ENCODE assay signal across 8 cellular contexts in genomic region chr9:85522459-85523092, GRCh38.
A peak's percentile ranks its signal among the peaks of the same experiment; 100 is the strongest.
DNase-seq lines count a peak whose midpoint lies in the region; ATAC-seq and TF ChIP-seq lines count a peak whose summit lies in the region.

No MANE protein-coding gene starts in this region.

- no peaks in the 10 kb centered on the region for H3K27me3 ChIP-seq in layer of hippocampus (ENCODE audit: control insufficient read depth, insufficient read depth, low read length)

- no peak overlapping the region for H3K27ac Mint-ChIP-seq in activated CD4-positive, alpha-beta T cell treated with anti-CD3 and anti-CD28 coated beads, Interleukin-2, amount 10 ng/mL, durations not matched to agents 24 days and 14 days
- H3K27ac Mint-ChIP-seq in chondrocyte (ENCODE audit: unreplicated experiment): no peak overlapping the region

- H3K4me1 Mint-ChIP-seq in activated CD4-positive, alpha-beta T cell treated with anti-CD3 and anti-CD28 coated beads, Interleukin-2, amount 10 ng/mL, durations not matched to agents 24 days and 14 days: peaks cover 9% of the 10 kb centered on the region
- H3K4me1 Mint-ChIP-seq in chondrocyte (ENCODE audit: low read depth): peaks cover 4% of the 10 kb centered on the region

- intact Hi-C loops in activated CD4-positive, alpha-beta T cell treated with anti-CD3 and anti-CD28 coated beads, Interleukin-2, amount 10 ng/mL, durations not matched to agents 24 days and 14 days (cut with micrococcal nuclease): no loop called here

- TF ChIP-seq CTCF in chondrocyte (IDR thresholded peaks at IDR 0.05): no peak

- peak overlapping the region; percentile 94 for H3K27ac ChIP-seq in layer of hippocampus (ENCODE audit: low read depth, low read length)

- no peaks in the 10 kb centered on the region for H3K9me3 Mint-ChIP-seq in activated CD4-positive, alpha-beta T cell treated with anti-CD3 and anti-CD28 coated beads, Interleukin-2, amount 10 ng/mL, durations not matched to agents 24 days and 14 days
- H3K9me3 Mint-ChIP-seq in chondrocyte (ENCODE audit: low read depth): no peaks in the 10 kb centered on the region

- peak; percentile 73 for DNase-seq in activated CD4-positive, alpha-beta T cell treated with anti-CD3 and anti-CD28 coated beads, Interleukin-2, amount 10 ng/mL, durations not matched to agents 24 days and 14 days
- no peak for DNase-seq in activated CD4-positive, alpha-beta T cell treated with anti-CD3 and anti-CD28 coated beads for 4 hours
- peak; percentile 72 for DNase-seq in NCI-H69 (lab: John Stamatoyannopoulos, UW)
- no peak for DNase-seq in chondrocyte (ENCODE audit: low spot score)
- DNase-seq in stimulated activated CD8-positive, alpha-beta memory T cell treated with anti-CD3 and anti-CD28 coated beads, Interleukin-4, amount 100 ng/mL, for 24 hours (ENCODE audit: low read depth): peak; percentile 7
- no peak for DNase-seq in SW480 (ENCODE audit: low spot score)

- peak overlapping the region; percentile 78 for H3K4me3 Mint-ChIP-seq in activated CD4-positive, alpha-beta T cell treated with anti-CD3 and anti-CD28 coated beads, Interleukin-2, amount 10 ng/mL, durations not matched to agents 24 days and 14 days
- H3K4me3 Mint-ChIP-seq in chondrocyte (ENCODE audit: unreplicated experiment): peak overlapping the region; percentile 84

- no peak for ATAC-seq in GM21515 (IDR thresholded peaks at IDR 0.05; ENCODE audit: unreplicated experiment)

- no peaks in the 10 kb centered on the region for H3K36me3 Mint-ChIP-seq in activated CD4-positive, alpha-beta T cell treated with anti-CD3 and anti-CD28 coated beads, Interleukin-2, amount 10 ng/mL, durations not matched to agents 24 days and 14 days (ENCODE audit: low read depth)
- H3K36me3 Mint-ChIP-seq in chondrocyte (ENCODE audit: low read depth): no peaks in the 10 kb centered on the region

- peaks cover 40% of the 10 kb centered on the region for H3K27me3 Mint-ChIP-seq in activated CD4-positive, alpha-beta T cell treated with anti-CD3 and anti-CD28 coated beads, Interleukin-2, amount 10 ng/mL, durations not matched to agents 24 days and 14 days
- peaks cover 17% of the 10 kb centered on the region for H3K27me3 Mint-ChIP-seq in chondrocyte (ENCODE audit: low read depth)

Comparison
In these comparisons a context has a peak if more than half of its experiments do, and no peak if none do; other contexts are left out.
1. DNase-seq: peak in activated CD4-positive, alpha-beta T cell treated with anti-CD3 and anti-CD28 coated beads, Interleukin-2, amount 10 ng/mL, durations not matched to agents 24 days and 14 days (single experiment), NCI-H69 (single experiment) and stimulated activated CD8-positive, alpha-beta memory T cell treated with anti-CD3 and anti-CD28 coated beads, Interleukin-4, amount 100 ng/mL, for 24 hours (single experiment); none in activated CD4-positive, alpha-beta T cell treated with anti-CD3 and anti-CD28 coated beads for 4 hours (0 of 2), chondrocyte (single experiment) and SW480 (single experiment).